In the genomic region with DNA sequence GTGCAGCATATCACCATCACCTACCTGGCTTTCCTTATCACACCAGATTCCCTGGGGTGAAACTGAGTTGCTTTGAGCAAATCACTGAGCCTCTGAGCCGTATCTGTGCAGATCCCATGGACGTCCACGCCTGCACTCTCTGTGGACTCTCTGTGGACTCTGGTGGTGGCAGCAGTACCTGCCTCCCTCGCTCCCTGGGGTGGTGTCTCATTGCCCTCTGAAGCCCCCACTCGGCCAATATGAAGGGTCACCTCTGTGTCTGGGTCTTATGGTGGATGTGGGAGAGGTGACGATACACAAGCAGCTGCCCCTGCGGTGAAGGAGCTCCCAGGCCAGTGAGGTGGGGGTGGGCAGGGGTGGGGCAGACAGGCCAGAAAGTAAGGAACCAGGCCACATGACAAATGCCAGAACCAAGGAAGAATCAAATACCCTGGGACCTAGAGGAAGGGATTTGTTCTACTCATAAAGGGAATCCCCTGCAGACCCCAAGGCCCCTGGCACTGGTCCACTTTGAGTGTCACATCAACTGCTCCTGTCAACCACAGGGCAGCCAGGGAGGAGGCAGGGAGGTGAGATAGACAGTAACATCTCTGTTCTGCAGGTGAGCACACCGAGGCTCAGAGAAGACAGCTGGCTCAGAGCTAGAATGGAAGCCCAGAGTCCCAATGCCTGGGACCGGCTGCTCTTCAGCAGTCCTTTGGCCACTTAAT, we compare ENCODE assay signal across 26 cellular contexts. TPM values are rescaled to one million over a fixed set of nuclear protein-coding genes. Genes with fewer than 3 reads are reported as not detected.
"Had no signal": no experiment of that assay in that cellular context is flagged by ENCODE, and none has a peak within 500 bp of the region (broad histone marks: within the 10 kb centered on the region; RNA-seq: fewer than 3 reads in every experiment).

No MANE protein-coding gene starts in this region.

- H3K9me3 Mint-ChIP-seq: memory B cell; natural killer cell; stimulated activated memory B cell treated with anti-CD40 and anti-IgM and Interleukin-4, amounts not matched to agents 10 μg/mL and 1 μg/mL and 100 μg/mL, for 72 hours; type B pancreatic cell had no signal

- H3K36me3 ChIP-seq: gastrocnemius medialis, neutrophil, prostate gland, right atrium auricular region, tibial artery had no signal

- ATAC-seq: esophagus mucosa; gastrocnemius medialis; left lobe of liver; natural killer cell; sciatic nerve; stimulated activated naive CD8-positive, alpha-beta T cell treated with anti-CD3 and anti-CD28 coated beads, Interleukin-15, Interleukin-2, amounts not matched to agents 100 U/mL and 50 U/mL, for 24 hours had no signal

- FAIRE-seq: colon, keratinocyte had no signal

- H3K4me1 ChIP-seq: gastrocnemius medialis, parathyroid adenoma, prostate gland, right atrium auricular region, testis, tibial artery had no signal

- H3K27me3 ChIP-seq: dorsolateral prefrontal cortex, gastrocnemius medialis, right atrium auricular region, testis, tibial artery had no signal

- H3K9ac ChIP-seq: parathyroid adenoma had no signal

- H3K9me3 ChIP-seq: gastrocnemius medialis, neutrophil, prostate gland, right atrium auricular region, testis, tibial artery had no signal

- H3K4me3 ChIP-seq: dorsolateral prefrontal cortex, gastrocnemius medialis, lung, prostate gland, right atrium auricular region, testis, tibial artery had no signal

- H3K36me3 Mint-ChIP-seq: memory B cell; natural killer cell; stimulated activated memory B cell treated with anti-CD40 and anti-IgM and Interleukin-4, amounts not matched to agents 10 μg/mL and 1 μg/mL and 100 μg/mL, for 72 hours; type B pancreatic cell had no signal

- DNase-seq: effector CD4-positive, alpha-beta T cell; foreskin fibroblast; gastrocnemius medialis; head of caudate nucleus; natural killer cell; stimulated activated CD4-positive, alpha-beta T cell treated with anti-CD3 and anti-CD28 coated beads, Interleukin-4, amount 100 ng/mL, for 4 hours; stimulated activated naive CD8-positive, alpha-beta T cell treated with anti-CD3 and anti-CD28 coated beads, Interleukin-15, Interleukin-2, amounts not matched to agents 100 U/mL and 50 U/mL, for 24 hours; substantia nigra; testis; tibial artery had no signal

- H3K4me3 Mint-ChIP-seq: memory B cell; natural killer cell; stimulated activated memory B cell treated with anti-CD40 and anti-IgM and Interleukin-4, amounts not matched to agents 10 μg/mL and 1 μg/mL and 100 μg/mL, for 72 hours; type B pancreatic cell had no signal

- H3K27ac ChIP-seq: dorsolateral prefrontal cortex, epithelial cell of prostate, gastrocnemius medialis, neutrophil, parathyroid adenoma, prostate gland, right atrium auricular region, testis, tibial artery had no signal

- H3K27ac Mint-ChIP-seq: memory B cell; natural killer cell; stimulated activated memory B cell treated with anti-CD40 and anti-IgM and Interleukin-4, amounts not matched to agents 10 μg/mL and 1 μg/mL and 100 μg/mL, for 72 hours; type B pancreatic cell had no signal

- H3K4me1 Mint-ChIP-seq: memory B cell, natural killer cell had no signal

RNA-seq across cellular contexts. Expression of gene CHST1, which starts 9.2 kb away (rescaled TPM):
- total RNA-seq: mononuclear cell, natural killer cell had no signal
- polyA plus RNA-seq: keratinocyte had no signal
